In genomic region chrX:104922206-104922621, GRCh38 we compare ENCODE assay signal across 8 cellular contexts.
DNase-seq lines count a peak whose midpoint lies in the region; ATAC-seq and TF ChIP-seq lines count a peak whose summit lies in the region.

No MANE protein-coding gene starts in this region.

- peak; percentile 85 for TF ChIP-seq CTCF in smooth muscle cell (IDR thresholded peaks at IDR 0.05; ENCODE audit: borderline replicate concordance, insufficient read depth, poor library complexity, severe bottlenecking)

- no peaks in the 10 kb centered on the region for H3K36me3 ChIP-seq in adipocyte (ENCODE audit: control insufficient read depth, insufficient read depth, low read length, severe bottlenecking)
- H3K36me3 ChIP-seq in smooth muscle cell (ENCODE audit: low read depth) = no peaks in the 10 kb centered on the region

- ATAC-seq in HG02642 (IDR thresholded peaks at IDR 0.05; ENCODE audit: poor library complexity, unreplicated experiment) = peak; percentile 98

- H2AFZ ChIP-seq in smooth muscle cell (ENCODE audit: low read depth) = no peak overlapping the region

- DNase-seq in DMS79 treated with DMSO at 0.1 percent for 48 hours (lab: John Stamatoyannopoulos, UW) (peak; percentile 0), DMS79 (lab: John Stamatoyannopoulos, UW) (no peak), NCI-H1048 (lab: John Stamatoyannopoulos, UW) (peak; percentile 63), SKM-1 (lab: John Stamatoyannopoulos, UW; ENCODE audit: unreplicated experiment) (peak; percentile 71), adipocyte (ENCODE audit: low read depth) (peak; percentile 47), hypothalamus (lab: John Stamatoyannopoulos, UW) (peak in 27 of 51 donors; percentile 0 to 43 (median 7)), smooth muscle cell (lab: John Stamatoyannopoulos, UW; ENCODE audit: unreplicated experiment) (no peak)

- no peak overlapping the region for H3K4me2 ChIP-seq in smooth muscle cell

- H3K9ac ChIP-seq in adipocyte (ENCODE audit: low read length) (no peak overlapping the region), smooth muscle cell (ENCODE audit: low read depth) (no peak overlapping the region)

- 24% methylated on average over 7 of the region's 7 CpGs for WGBS in smooth muscle cell (ENCODE audit: low lambda C conversion rate)

- H3K4me1 ChIP-seq in adipocyte (ENCODE audit: control insufficient read depth, insufficient read depth, low read length) (no peaks in the 10 kb centered on the region), smooth muscle cell (ENCODE audit: low read depth) (no peaks in the 10 kb centered on the region)

- H3K4me3 ChIP-seq in adipocyte (ENCODE audit: low read length) = no peak overlapping the region
- no peak overlapping the region for H3K4me3 ChIP-seq in smooth muscle cell

- H4K20me1 ChIP-seq in smooth muscle cell (ENCODE audit: low read depth) = no peaks in the 10 kb centered on the region

- no peaks in the 10 kb centered on the region for H3K79me2 ChIP-seq in smooth muscle cell (ENCODE audit: low read depth)

- no peaks in the 10 kb centered on the region for H3F3A ChIP-seq in smooth muscle cell (ENCODE audit: low read depth)

- H3K27me3 ChIP-seq in adipocyte (replicated peaks; ENCODE audit: control insufficient read depth, insufficient read depth, low read length) = peaks cover 26% of the 10 kb centered on the region
- H3K27me3 ChIP-seq in smooth muscle cell (ENCODE audit: low read depth) = no peaks in the 10 kb centered on the region

- no peak overlapping the region for H3K27ac ChIP-seq in smooth muscle cell (ENCODE audit: low read depth)

- peaks cover 7% of the 10 kb centered on the region for H3K9me3 ChIP-seq in adipocyte (ENCODE audit: control insufficient read depth, low read length)
- no peaks in the 10 kb centered on the region for H3K9me3 ChIP-seq in smooth muscle cell (replicated peaks; ENCODE audit: low read depth)

Comparison
In these comparisons a context has a peak if more than half of its experiments do, and no peak if none do; other contexts are left out.
1. DNase-seq: peak in DMS79 treated with DMSO at 0.1 percent for 48 hours (single experiment), NCI-H1048 (single experiment), SKM-1 (single experiment), adipocyte (single experiment) and hypothalamus (27 of 51); none in DMS79 (single experiment) and smooth muscle cell (single experiment).